In the genomic region with DNA sequence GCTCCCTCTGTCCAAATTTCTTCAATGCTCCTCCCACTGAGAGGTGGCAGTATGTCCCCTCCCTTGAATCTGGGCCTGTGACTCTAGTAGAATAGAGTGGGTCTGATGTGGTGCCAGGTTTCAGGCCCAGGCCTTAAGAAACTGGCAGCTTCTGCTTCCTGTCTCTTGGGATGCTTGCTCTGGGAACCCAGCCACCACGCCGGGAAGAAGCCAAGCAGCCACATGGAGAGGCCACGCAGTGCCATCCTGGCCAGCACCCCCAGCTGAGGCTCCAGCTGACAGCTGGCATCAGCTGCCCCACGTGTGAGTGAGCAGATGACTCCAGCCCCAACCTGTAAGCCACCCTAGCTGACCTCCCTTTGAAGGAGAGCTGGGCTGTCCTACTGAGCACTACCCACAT, we compare ENCODE assay signal across 18 cellular contexts. TPM values are rescaled to one million over a fixed set of nuclear protein-coding genes. Genes with fewer than 3 reads are reported as not detected.
DNase-seq lines count a peak whose midpoint lies in the region; ATAC-seq and TF ChIP-seq lines count a peak whose summit lies in the region.
"Had no signal": no experiment of that assay in that cellular context is flagged by ENCODE, and none has a peak within 500 bp of the region (broad histone marks: within the 10 kb centered on the region; RNA-seq: fewer than 3 reads in every experiment).

No MANE protein-coding gene starts in this region.

- DNase-seq in EH (ENCODE audit: low read depth) (peak; percentile 9), NCI-H446 treated with DMSO at 0.1 percent for 48 hours (lab: John Stamatoyannopoulos, UW) (peak; percentile 99), fibroblast of pulmonary artery (ENCODE audit: low read depth) (peak; percentile 35), posterior cingulate gyrus (peak; percentile 43 to 96 (median 73)), NCI-H748 treated with DMSO at 0.1 percent for 48 hours (lab: John Stamatoyannopoulos, UW) (no peak)
- no peak for DNase-seq in activated T-helper 2 cell treated with anti-CD3 and anti-CD28 coated beads, Interferon-gamma antibody, Interleukin-2, Interleukin-4, amounts not matched to agents 10 μg/mL and 5 μg/mL and 100 μg/mL, durations not matched to agents 14 hours and 24 hours and 36 hours (ENCODE audit: low spot score)
- DNase-seq: activated CD4-positive, alpha-beta T cell treated with anti-CD3 and anti-CD28 coated beads, Interleukin-2, amount 50 U/mL, for 4 hours; NCI-H2107; PC-9; T-helper 2 cell had no signal

- H3K4me3 Mint-ChIP-seq in activated T-helper 2 cell treated with anti-CD3 and anti-CD28 coated beads, Interferon-gamma antibody, Interleukin-2, Interleukin-4, amounts not matched to agents 10 μg/mL and 5 μg/mL and 100 μg/mL, durations not matched to agents 14 hours and 24 hours and 36 hours (ENCODE audit: low read depth), result no peak overlapping the region
- H3K4me3 Mint-ChIP-seq: central memory CD8-positive, alpha-beta T cell; mesothelial cell of epicardium; stimulated activated naive CD8-positive, alpha-beta T cell treated with anti-CD3 and anti-CD28 coated beads, Interleukin-15, Interleukin-2, amounts not matched to agents 100 ng/mL and 50 ng/mL, for 24 hours had no signal

- peaks cover 22% of the 10 kb centered on the region for H3K27me3 Mint-ChIP-seq in activated T-helper 2 cell treated with anti-CD3 and anti-CD28 coated beads, Interferon-gamma antibody, Interleukin-2, Interleukin-4, amounts not matched to agents 10 μg/mL and 5 μg/mL and 100 μg/mL, durations not matched to agents 14 hours and 24 hours and 36 hours (ENCODE audit: low read depth)

- intact Hi-C loops in posterior cingulate gyrus (cut with DNase I), result no loop called here
- intact Hi-C loops in activated T-helper 2 cell treated with anti-CD3 and anti-CD28 coated beads, Interferon-gamma antibody, Interleukin-2, Interleukin-4, amounts not matched to agents 10 μg/mL and 5 μg/mL and 100 μg/mL, durations not matched to agents 14 hours and 24 hours and 36 hours (cut with micrococcal nuclease), result no loop called here

- no peaks in the 10 kb centered on the region for H3K9me3 Mint-ChIP-seq in activated T-helper 2 cell treated with anti-CD3 and anti-CD28 coated beads, Interferon-gamma antibody, Interleukin-2, Interleukin-4, amounts not matched to agents 10 μg/mL and 5 μg/mL and 100 μg/mL, durations not matched to agents 14 hours and 24 hours and 36 hours
- H3K9me3 Mint-ChIP-seq: central memory CD8-positive, alpha-beta T cell; mesothelial cell of epicardium; stimulated activated naive CD8-positive, alpha-beta T cell treated with anti-CD3 and anti-CD28 coated beads, Interleukin-15, Interleukin-2, amounts not matched to agents 100 ng/mL and 50 ng/mL, for 24 hours had no signal

- no peak overlapping the region for H3K27ac Mint-ChIP-seq in activated T-helper 2 cell treated with anti-CD3 and anti-CD28 coated beads, Interferon-gamma antibody, Interleukin-2, Interleukin-4, amounts not matched to agents 10 μg/mL and 5 μg/mL and 100 μg/mL, durations not matched to agents 14 hours and 24 hours and 36 hours
- H3K27ac Mint-ChIP-seq: mesothelial cell of epicardium; stimulated activated naive CD8-positive, alpha-beta T cell treated with anti-CD3 and anti-CD28 coated beads, Interleukin-15, Interleukin-2, amounts not matched to agents 100 ng/mL and 50 ng/mL, for 24 hours had no signal

- no peak for ATAC-seq in GM19023 (IDR thresholded peaks at IDR 0.05; ENCODE audit: unreplicated experiment)
- ATAC-seq in HG02840 (IDR thresholded peaks at IDR 0.05; ENCODE audit: low FRiP score, unreplicated experiment), result no peak

- no peak overlapping the region for H3K4me3 ChIP-seq in fibroblast of pulmonary artery (replicated peaks; ENCODE audit: low read depth, low read length)
- H3K4me3 ChIP-seq: PC-9 had no signal

- H3K36me3 Mint-ChIP-seq in activated T-helper 2 cell treated with anti-CD3 and anti-CD28 coated beads, Interferon-gamma antibody, Interleukin-2, Interleukin-4, amounts not matched to agents 10 μg/mL and 5 μg/mL and 100 μg/mL, durations not matched to agents 14 hours and 24 hours and 36 hours (ENCODE audit: low read depth), result no peaks in the 10 kb centered on the region
- H3K36me3 Mint-ChIP-seq: CD14-positive monocyte, mesothelial cell of epicardium had no signal

- no peak for TF ChIP-seq CTCF in fibroblast of pulmonary artery (IDR thresholded peaks at IDR 0.05; ENCODE audit: low read length, missing control alignments)

- H3K4me1 Mint-ChIP-seq in activated T-helper 2 cell treated with anti-CD3 and anti-CD28 coated beads, Interferon-gamma antibody, Interleukin-2, Interleukin-4, amounts not matched to agents 10 μg/mL and 5 μg/mL and 100 μg/mL, durations not matched to agents 14 hours and 24 hours and 36 hours (ENCODE audit: low read depth), result no peaks in the 10 kb centered on the region
- H3K4me1 Mint-ChIP-seq: CD14-positive monocyte, mesothelial cell of epicardium had no signal

RNA-seq across cellular contexts. Expression of a gene that starts 7.3 kb away (rescaled TPM):
- total RNA-seq in activated T-helper 2 cell treated with anti-CD3 and anti-CD28 coated beads, Interferon-gamma antibody, Interleukin-2, Interleukin-4, amounts not matched to agents 10 μg/mL and 5 μg/mL and 100 μg/mL, durations not matched to agents 14 hours and 24 hours and 36 hours, result 32.7 and 33.9 TPM in 2 replicates

RNA-seq across cellular contexts. Expression of a gene that starts 9.5 kb away (rescaled TPM):
- total RNA-seq in activated T-helper 2 cell treated with anti-CD3 and anti-CD28 coated beads, Interferon-gamma antibody, Interleukin-2, Interleukin-4, amounts not matched to agents 10 μg/mL and 5 μg/mL and 100 μg/mL, durations not matched to agents 14 hours and 24 hours and 36 hours, result not detected in 2 replicates
- total RNA-seq: epithelial cell of proximal tubule, mesothelial cell of epicardium, PC-9, pulmonary artery endothelial cell had no signal

RNA-seq across cellular contexts. Expression of a gene that starts 9.6 kb away (rescaled TPM):
- not detected in 2 replicates for total RNA-seq in activated T-helper 2 cell treated with anti-CD3 and anti-CD28 coated beads, Interferon-gamma antibody, Interleukin-2, Interleukin-4, amounts not matched to agents 10 μg/mL and 5 μg/mL and 100 μg/mL, durations not matched to agents 14 hours and 24 hours and 36 hours
- total RNA-seq: mesothelial cell of epicardium, PC-9 had no signal

RNA-seq across cellular contexts. Expression of a gene that starts 30.0 kb away (rescaled TPM):
- total RNA-seq in activated T-helper 2 cell treated with anti-CD3 and anti-CD28 coated beads, Interferon-gamma antibody, Interleukin-2, Interleukin-4, amounts not matched to agents 10 μg/mL and 5 μg/mL and 100 μg/mL, durations not matched to agents 14 hours and 24 hours and 36 hours, result 3.0 and 3.6 TPM in 2 replicates

Comparison
In these comparisons a context has a peak if more than half of its experiments do, and no peak if none do; other contexts are left out.
1. DNase-seq: peak in EH (single experiment), NCI-H446 treated with DMSO at 0.1 percent for 48 hours (single experiment), fibroblast of pulmonary artery (single experiment) and posterior cingulate gyrus (10 of 10); none in activated T-helper 2 cell treated with anti-CD3 and anti-CD28 coated beads, Interferon-gamma antibody, Interleukin-2, Interleukin-4, amounts not matched to agents 10 μg/mL and 5 μg/mL and 100 μg/mL, durations not matched to agents 14 hours and 24 hours and 36 hours (single experiment) and NCI-H748 treated with DMSO at 0.1 percent for 48 hours (single experiment).